1 cellular context compared by ENCODE assay signal in the genomic region with DNA sequence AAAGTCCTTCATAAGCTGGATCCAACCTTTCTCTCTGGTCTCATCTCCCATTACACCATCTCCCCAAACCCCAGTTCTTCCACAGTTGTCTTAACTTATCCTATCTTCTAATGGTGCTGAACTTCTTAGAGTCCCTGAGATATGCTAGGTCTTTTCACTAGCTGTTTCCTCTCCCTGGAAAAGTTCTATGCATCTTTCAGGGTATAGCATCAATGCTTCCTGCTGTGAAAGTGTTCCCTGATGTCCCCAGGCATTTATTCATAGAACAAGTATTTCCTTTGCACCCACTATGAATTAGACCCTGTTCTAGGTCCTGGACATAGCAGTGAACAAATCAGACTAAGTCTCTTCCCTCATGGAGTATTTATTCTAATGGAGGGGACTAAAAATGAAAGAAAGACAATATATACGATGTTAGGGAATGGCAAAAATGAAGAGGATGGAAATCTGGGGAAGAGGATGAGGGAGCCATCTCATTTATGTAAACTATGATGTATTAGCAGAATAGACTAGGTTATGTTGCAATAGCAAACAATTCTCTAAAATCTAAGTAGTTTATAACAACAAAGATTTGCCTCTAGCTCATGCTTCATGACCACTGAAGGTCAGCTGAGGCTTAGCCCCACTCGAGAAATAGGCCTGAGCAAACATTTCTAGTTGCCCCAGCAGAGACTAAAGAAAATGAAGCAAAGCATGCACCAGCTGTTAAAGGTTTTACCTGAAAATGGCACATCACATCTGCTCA.
TF ChIP-seq lines count a peak whose summit lies in the region.

No MANE protein-coding gene starts in this region.

TF ChIP-seq in IMR-90, 13 proteins besides CTCF, POLR2A, EP300 and RAD21 (continued from another document):
- TF ChIP-seq, protein P1, sequence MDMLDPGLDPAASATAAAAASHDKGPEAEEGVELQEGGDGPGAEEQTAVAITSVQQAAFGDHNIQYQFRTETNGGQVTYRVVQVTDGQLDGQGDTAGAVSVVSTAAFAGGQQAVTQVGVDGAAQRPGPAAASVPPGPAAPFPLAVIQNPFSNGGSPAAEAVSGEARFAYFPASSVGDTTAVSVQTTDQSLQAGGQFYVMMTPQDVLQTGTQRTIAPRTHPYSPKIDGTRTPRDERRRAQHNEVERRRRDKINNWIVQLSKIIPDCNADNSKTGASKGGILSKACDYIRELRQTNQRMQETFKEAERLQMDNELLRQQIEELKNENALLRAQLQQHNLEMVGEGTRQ (IDR thresholded peaks at IDR 0.05; ENCODE audit: low read depth, low read length): no peak
- TF ChIP-seq SMC3 (IDR thresholded peaks at IDR 0.05; ENCODE audit: low read depth, low read length): no peak
- no peak for TF ChIP-seq MAZ (IDR thresholded peaks at IDR 0.05; ENCODE audit: borderline replicate concordance, low read depth, low read length)
- no peak for TF ChIP-seq RCOR1 (IDR thresholded peaks at IDR 0.05; ENCODE audit: insufficient replicate concordance, low read length)
TF ChIP-seq in IMR-90: peak in this region for 1.
